Comparison of ENCODE assay signal across 13 cellular contexts in the genomic region with DNA sequence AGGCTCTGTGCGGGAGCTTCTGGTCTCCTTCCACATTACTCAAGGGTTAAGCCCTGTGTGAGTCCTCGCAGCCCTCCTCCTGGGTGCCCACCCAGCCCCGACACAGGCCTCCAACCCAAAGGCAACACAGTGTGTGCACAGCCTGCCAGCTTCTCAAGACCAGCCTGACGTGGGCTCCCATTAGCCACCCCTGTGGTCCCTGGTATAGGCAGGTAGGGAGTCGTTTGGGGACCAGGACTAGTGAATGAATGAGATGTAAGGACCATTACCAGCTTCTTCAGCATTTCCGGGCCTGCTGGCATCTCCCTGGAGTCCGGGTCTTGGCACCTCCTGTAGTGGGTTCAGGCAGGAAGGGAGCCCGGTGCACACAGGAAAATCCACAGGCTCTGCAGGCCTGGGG.
"Had no signal": no experiment of that assay in that cellular context is flagged by ENCODE, and none has a peak within 500 bp of the region (broad histone marks: within the 10 kb centered on the region; RNA-seq: fewer than 3 reads in every experiment).

No MANE protein-coding gene starts in this region.

- FAIRE-seq: endometrium had no signal

- H3K4me3 ChIP-seq: adrenal gland, ovary, SK-N-MC had no signal

- H3K9me3 ChIP-seq: adrenal gland, ovary had no signal

- ATAC-seq: activated CD4-positive, alpha-beta T cell treated with anti-CD3 and anti-CD28 coated beads for 36 hours; activated CD8-positive, alpha-beta T cell treated with anti-CD3 and anti-CD28 coated beads for 36 hours; activated T-helper 17 cell treated with anti-CD3 and anti-CD28 coated beads, Interleukin-2, amount 50 U/mL, for 72 hours; stimulated activated naive B cell treated with anti-CD40 and anti-IgM and Interleukin-4, amounts not matched to agents 10 μg/mL and 1 μg/mL and 100 μg/mL, for 72 hours; T-cell had no signal

- H3K27me3 ChIP-seq: adrenal gland, ovary had no signal

- DNase-seq: activated CD4-positive, alpha-beta T cell treated with anti-CD3 and anti-CD28 coated beads for 36 hours; activated CD8-positive, alpha-beta T cell treated with anti-CD3 and anti-CD28 coated beads for 36 hours; adrenal gland; cerebellar nuclear complex; stimulated activated CD4-positive, alpha-beta T cell treated with anti-CD3 and anti-CD28 coated beads, Interleukin-2, amount 100 ng/mL, for 24 hours; stimulated activated naive B cell treated with anti-CD40 and anti-IgM and Interleukin-4, amounts not matched to agents 10 μg/mL and 1 μg/mL and 100 μg/mL, for 72 hours; T-cell; T1000 had no signal

- H3K27ac ChIP-seq: adrenal gland, SK-N-MC, VCaP had no signal

- H3K36me3 ChIP-seq: adrenal gland, ovary had no signal
